1 cellular context compared by ENCODE assay signal in genomic region chr16:19522369-19523159, GRCh38.
TF ChIP-seq lines count a peak whose summit lies in the region.

No MANE protein-coding gene starts in this region.

TF ChIP-seq in GM12878, 131 proteins besides CTCF, POLR2A, EP300 and RAD21:
- TF ChIP-seq ESRRA (IDR thresholded peaks at IDR 0.05; ENCODE audit: low read length), result no peak
- no peak for TF ChIP-seq SKIL (IDR thresholded peaks at IDR 0.05; ENCODE audit: low read depth, poor library complexity, severe bottlenecking)
- no peak for TF ChIP-seq NRF1 (conservative IDR thresholded peaks at IDR 0.05; ENCODE audit: low read depth, low read length)
- no peak for TF ChIP-seq CHD2 (IDR thresholded peaks at IDR 0.05; ENCODE audit: borderline replicate concordance, low read depth, low read length)
- no peak for TF ChIP-seq SP1 (IDR thresholded peaks at IDR 0.05; ENCODE audit: low read depth, low read length)
